ENCODE assay signal across 9 cellular contexts in genomic region chr5:124453221-124454032, GRCh38.
DNase-seq lines count a peak whose midpoint lies in the region; ATAC-seq, FAIRE-seq and TF ChIP-seq lines count a peak whose summit lies in the region.
"Had no signal": no experiment of that assay in that cellular context is flagged by ENCODE, and none has a peak within 500 bp of the region (broad histone marks: within the 10 kb centered on the region; RNA-seq: fewer than 3 reads in every experiment).

No MANE protein-coding gene starts in this region.

- H4K20me1 ChIP-seq in DOHH2 (ENCODE audit: control insufficient read depth, insufficient read depth, low read depth, low read length) = no peaks in the 10 kb centered on the region

- peak; percentile 32 for DNase-seq in GM20000 (ENCODE audit: low spot score)
- peak; percentile 29 for DNase-seq in bronchial epithelial cell (ENCODE audit: low read depth)
- DNase-seq in CD4-positive, alpha-beta memory T cell = no peak
- DNase-seq in T-helper 1 cell = no peak
- DNase-seq in head of caudate nucleus = no peak
- DNase-seq in H7 = no peak

- H3K4me1 Mint-ChIP-seq in CD4-positive, alpha-beta memory T cell = no peaks in the 10 kb centered on the region

- no peaks in the 10 kb centered on the region for H3K27me3 ChIP-seq in DOHH2 (ENCODE audit: control insufficient read depth, low read length)
- H3K27me3 ChIP-seq in bronchial epithelial cell (ENCODE audit: control insufficient read depth, insufficient read depth, low read length) = no peaks in the 10 kb centered on the region
- no peaks in the 10 kb centered on the region for H3K27me3 ChIP-seq in CD4-positive, alpha-beta memory T cell (ENCODE audit: insufficient read depth, low read length)
- no peaks in the 10 kb centered on the region; the same call in 1 of the 2 replicates for H3K27me3 ChIP-seq in H7 (ENCODE audit: control insufficient read depth, insufficient read depth, low read length)

- ATAC-seq in HG03460 (IDR thresholded peaks at IDR 0.05; ENCODE audit: unreplicated experiment) = peak; percentile 96

- H3K4me3 ChIP-seq in DOHH2 (ENCODE audit: low read length) (peak overlapping the region; percentile 19; the same call in 1 of the 2 replicates), bronchial epithelial cell (ENCODE audit: low read depth, low read length) (no peak overlapping the region), H7 (ENCODE audit: insufficient read depth, low read depth, low read length) (no peak overlapping the region)
- no peak overlapping the region for H3K4me3 ChIP-seq in CD4-positive, alpha-beta memory T cell (ENCODE audit: low read length in 2 of 2)

- FAIRE-seq in bronchial epithelial cell (lab: Jason Lieb, UNC) = no peak

- CTCF ChIA-PET in CD4-positive, alpha-beta memory T cell (lab: Charles Lee; ENCODE audit: partially characterized antibody) = no interaction called here

- H3K27me3 Mint-ChIP-seq in CD4-positive, alpha-beta memory T cell = no peaks in the 10 kb centered on the region
- H3K27me3 Mint-ChIP-seq: IgD-negative memory B cell had no signal

- peaks cover 28% of the 10 kb centered on the region for H3K4me1 ChIP-seq in DOHH2 (ENCODE audit: control insufficient read depth, low read length)
- H3K4me1 ChIP-seq in CD4-positive, alpha-beta memory T cell (ENCODE audit: insufficient read depth, low read length) = no peaks in the 10 kb centered on the region

- no peaks in the 10 kb centered on the region for H3K9me3 ChIP-seq in DOHH2 (ENCODE audit: control insufficient read depth, insufficient read depth, low read length)
- no peaks in the 10 kb centered on the region for H3K9me3 ChIP-seq in CD4-positive, alpha-beta memory T cell (ENCODE audit: control insufficient read depth in 1 of 2, low read length in 2 of 2)

- POLR2A ChIA-PET in CD4-positive, alpha-beta memory T cell (lab: Charles Lee; ENCODE audit: partially characterized antibody) = no interaction called here

- no peaks in the 10 kb centered on the region for H3F3A ChIP-seq in DOHH2 (ENCODE audit: control insufficient read depth, insufficient read depth)

- H3K79me2 ChIP-seq in DOHH2 (ENCODE audit: control insufficient read depth, low read length) = no peaks in the 10 kb centered on the region

- no peak overlapping the region for H3K27ac Mint-ChIP-seq in CD4-positive, alpha-beta memory T cell
- H3K27ac Mint-ChIP-seq: IgD-negative memory B cell had no signal

- H3K9me3 Mint-ChIP-seq in CD4-positive, alpha-beta memory T cell = peaks cover 0 to 6% (median 0%) of the 10 kb centered on the region in 8 donors
- H3K9me3 Mint-ChIP-seq: IgD-negative memory B cell had no signal

- H3K36me3 Mint-ChIP-seq in CD4-positive, alpha-beta memory T cell = no peaks in the 10 kb centered on the region
- H3K36me3 Mint-ChIP-seq: IgD-negative memory B cell had no signal

- H3K4me2 ChIP-seq in DOHH2 (ENCODE audit: low read length) = peak overlapping the region; percentile 60

- H3K9me2 ChIP-seq in DOHH2 (replicated peaks; ENCODE audit: control insufficient read depth, low read length) = no peaks in the 10 kb centered on the region

- no peak overlapping the region for H3K4me3 Mint-ChIP-seq in CD4-positive, alpha-beta memory T cell

- H3K36me3 ChIP-seq in DOHH2 (ENCODE audit: control insufficient read depth, low read length) (no peaks in the 10 kb centered on the region), bronchial epithelial cell (ENCODE audit: control insufficient read depth, insufficient read depth, low read length) (no peaks in the 10 kb centered on the region), H7 (replicated peaks; ENCODE audit: control insufficient read depth, insufficient read depth, low read length) (no peaks in the 10 kb centered on the region)
- no peaks in the 10 kb centered on the region for H3K36me3 ChIP-seq in CD4-positive, alpha-beta memory T cell (ENCODE audit: insufficient read depth, low read length)

- TF ChIP-seq CTCF in DOHH2 (IDR thresholded peaks at IDR 0.05; ENCODE audit: low read depth, low read length, poor library complexity, severe bottlenecking) (no peak), GM20000 (IDR thresholded peaks at IDR 0.05; ENCODE audit: extremely low read depth, missing control alignments) (no peak), bronchial epithelial cell (IDR thresholded peaks at IDR 0.05; ENCODE audit: insufficient read depth, low read length, severe bottlenecking) (no peak)

- H3K27ac ChIP-seq in DOHH2 (ENCODE audit: low read depth, low read length) = peak overlapping the region; percentile 34
- H3K27ac ChIP-seq in CD4-positive, alpha-beta memory T cell (ENCODE audit: low read depth, low read length) = no peak overlapping the region

- intact Hi-C loops in CD4-positive, alpha-beta memory T cell (cut with micrococcal nuclease) = no loop called here
- intact Hi-C loops in head of caudate nucleus (cut with DNase I) = no loop called here

Comparison
In these comparisons a context has a peak if more than half of its experiments do, and no peak if none do; other contexts are left out.
1. DNase-seq: peak in GM20000 (single experiment) and bronchial epithelial cell (single experiment); none in CD4-positive, alpha-beta memory T cell (0 of 5), T-helper 1 cell (0 of 5), head of caudate nucleus (0 of 42) and H7 (single experiment).